In genomic region chr16:970766-971581, GRCh38 we compare ENCODE assay signal across 8 cellular contexts. TPM values are rescaled to one million over a fixed set of nuclear protein-coding genes. Genes with fewer than 3 reads are reported as not detected.
A peak's percentile ranks its signal among the peaks of the same experiment; 100 is the strongest.
DNase-seq lines count a peak whose midpoint lies in the region; ATAC-seq and TF ChIP-seq lines count a peak whose summit lies in the region.

TSS of gene LMF1 (minus strand) at chr16:970984. CDS start at chr16:970980, 4 bp downstream.

- no peaks in the 10 kb centered on the region for H3K9me3 ChIP-seq in CD8-positive, alpha-beta T cell (ENCODE audit: low read length)
- H3K9me3 ChIP-seq in OCI-LY3 (ENCODE audit: insufficient read depth, low read length): no peaks in the 10 kb centered on the region

- CTCF ChIA-PET in CD8-positive, alpha-beta T cell (lab: Charles Lee): interaction anchor here (1.4 kb wide), 1 partner anchor 10 kb away, joined by 3 read pairs; the partner anchor contains the start of gene SOX8

- peak within 1 kb of the TSS; percentile 86 for H3K9ac ChIP-seq in OCI-LY3 (ENCODE audit: low read length)

- H3K9me3 Mint-ChIP-seq in CD8-positive, alpha-beta T cell: no peaks in the 10 kb centered on the region

- H3K27ac Mint-ChIP-seq in CD8-positive, alpha-beta T cell: peak within 1 kb of the TSS; percentile 75

- H4K20me1 ChIP-seq in OCI-LY3 (ENCODE audit: insufficient read depth, low read length): no peaks in the 10 kb centered on the region

- H3K4me1 Mint-ChIP-seq in CD8-positive, alpha-beta T cell (ENCODE audit: low read depth): peaks cover 27% of the 10 kb centered on the region

- peak within 1 kb of the TSS; percentile 74 for H3K27ac ChIP-seq in CD8-positive, alpha-beta T cell (ENCODE audit: low read depth, low read length)
- peak within 1 kb of the TSS; percentile 37 for H3K27ac ChIP-seq in OCI-LY3 (ENCODE audit: low read length)
- peak within 1 kb of the TSS; percentile 56 for H3K27ac ChIP-seq in epithelial cell of prostate

- H3K27me3 Mint-ChIP-seq in CD8-positive, alpha-beta T cell (ENCODE audit: low read depth): no peaks in the 10 kb centered on the region

- peaks cover 11% of the 10 kb centered on the region; the same call in 1 of the 2 replicates for H3K79me2 ChIP-seq in OCI-LY3 (ENCODE audit: low read length)

- POLR2A ChIA-PET in CD8-positive, alpha-beta T cell (lab: Charles Lee): interaction anchor here (1.2 to 4.6 kb wide), 2 partner anchors 11 to 27 kb away, joined by 4 to 39 read pairs; partner anchors contain the start of gene SOX8

- peak within 1 kb of the TSS; percentile 87 for H3K4me2 ChIP-seq in OCI-LY3 (ENCODE audit: low read length)

- H3K27me3 ChIP-seq in CD8-positive, alpha-beta T cell (ENCODE audit: insufficient read depth, low read length): no peaks in the 10 kb centered on the region
- no peaks in the 10 kb centered on the region for H3K27me3 ChIP-seq in OCI-LY3 (ENCODE audit: low read depth, low read length)

- H3K4me1 ChIP-seq in CD8-positive, alpha-beta T cell (ENCODE audit: insufficient read depth, low read length): peaks cover 26% of the 10 kb centered on the region
- H3K4me1 ChIP-seq in OCI-LY3 (ENCODE audit: low read length): peaks cover 5% of the 10 kb centered on the region

- no peak for TF ChIP-seq CTCF in CD8-positive, alpha-beta T cell (IDR thresholded peaks at IDR 0.05)
- no peak for TF ChIP-seq CTCF in OCI-LY3 (IDR thresholded peaks at IDR 0.05; ENCODE audit: low read depth, low read length)

- peak within 1 kb of the TSS; percentile 35 for H2AFZ ChIP-seq in OCI-LY3 (ENCODE audit: low read depth, low read length)

- no peaks in the 10 kb centered on the region for H3K36me3 ChIP-seq in CD8-positive, alpha-beta T cell (ENCODE audit: insufficient read depth, low read length)
- H3K36me3 ChIP-seq in OCI-LY3 (replicated peaks; ENCODE audit: low read depth, low read length): peaks cover 4% of the 10 kb centered on the region

- peak within 1 kb of the TSS; percentile 80 for H3K4me3 Mint-ChIP-seq in CD8-positive, alpha-beta T cell

- intact Hi-C loops in CD8-positive, alpha-beta T cell (cut with DNase I, micrococcal nuclease): loop anchor here (1.0 to 5.0 kb wide), 6 partner anchors 9 to 182 kb away; partner anchors contain the start of genes CACNA1H (in 1 of the 2), CHTF18 (in 1 of the 2), RPUSD1 (in 1 of the 2) and SOX8 (in 1 of the 2)

- peak within 1 kb of the TSS; percentile 89 for H3K4me3 ChIP-seq in CD8-positive, alpha-beta T cell (ENCODE audit: low read depth, low read length)
- peak within 1 kb of the TSS; percentile 81 for H3K4me3 ChIP-seq in OCI-LY3 (ENCODE audit: low read length)

- peak; percentile 90 to 99 (median 98) for DNase-seq in CD8-positive, alpha-beta T cell
- peak; percentile 88 for DNase-seq in HK-2 (ENCODE audit: unreplicated experiment)
- peak; percentile 96 for DNase-seq in activated T-cell treated with anti-CD3 and anti-CD28 coated beads for 24 hours (ENCODE audit: low read depth)
- peak; percentile 22 for DNase-seq in epithelial cell of prostate (ENCODE audit: low read depth, low spot score)
- peak; percentile 96 for DNase-seq in mucosa of gallbladder (ENCODE audit: low spot score)
- peak; percentile 85 to 97 for DNase-seq in stimulated activated CD8-positive, alpha-beta memory T cell treated with anti-CD3 and anti-CD28 coated beads, Interleukin-4, amount 100 ng/mL, for 1 hour (ENCODE audit: low read depth in 2 of 2, low spot score in 1 of 2)

- peaks cover 12% of the 10 kb centered on the region for H3K36me3 Mint-ChIP-seq in CD8-positive, alpha-beta T cell

- ATAC-seq in CD8-positive, alpha-beta T cell: peak; percentile 98
- ATAC-seq in GM19452 (IDR thresholded peaks at IDR 0.05; ENCODE audit: unreplicated experiment): peak; percentile 80

RNA-seq across cellular contexts. Expression of gene LMF1, which starts in this region (rescaled TPM):
- total RNA-seq in CD8-positive, alpha-beta T cell: 10 to 100 TPM; 18.2 to 20.1 TPM
- 19.6 TPM for total RNA-seq in mucosa of gallbladder

Comparison
In these comparisons a context has a peak if more than half of its experiments do, and no peak if none do; other contexts are left out.
1. Peak in every context shown above with its lines: DNase-seq, ATAC-seq, H3K4me3 ChIP-seq and H3K27ac ChIP-seq.
2. DNase-seq: peak in every context shown above with its lines; median percentile 98 in CD8-positive, alpha-beta T cell; 96 in activated T-cell treated with anti-CD3 and anti-CD28 coated beads for 24 hours; 96 in mucosa of gallbladder; 91 in stimulated activated CD8-positive, alpha-beta memory T cell treated with anti-CD3 and anti-CD28 coated beads, Interleukin-4, amount 100 ng/mL, for 1 hour; 88 in HK-2; 22 in epithelial cell of prostate.